Comparison of ENCODE assay signal across 29 cellular contexts in genomic region chr7:89021741-89022140, GRCh38.
"Had no signal": no experiment of that assay in that cellular context is flagged by ENCODE, and none has a peak within 500 bp of the region (broad histone marks: within the 10 kb centered on the region; RNA-seq: fewer than 3 reads in every experiment).

No MANE protein-coding gene starts in this region.

- H3K27ac ChIP-seq: adrenal gland, body of pancreas, breast epithelium, cardiac muscle cell, colonic mucosa, gastrocnemius medialis had no signal

- H3K27me3 ChIP-seq: adrenal gland, breast epithelium, cardiac muscle cell, colonic mucosa, gastrocnemius medialis had no signal

- H3K4me3 ChIP-seq: adrenal gland, body of pancreas, breast epithelium, cardiac muscle cell, colonic mucosa, gastrocnemius medialis had no signal

- ATAC-seq: activated CD4-positive, alpha-beta T cell treated with anti-CD3 and anti-CD28 coated beads for 36 hours; activated CD8-positive, alpha-beta memory T cell treated with anti-CD3 and anti-CD28 coated beads, Interleukin-2, amount 10 ng/mL, durations not matched to agents 7 days and 5 days; activated CD8-positive, alpha-beta T cell treated with anti-CD3 and anti-CD28 coated beads, Interleukin-2, amount 10 ng/mL, durations not matched to agents 7 days and 5 days; activated naive CD8-positive, alpha-beta T cell treated with anti-CD3 and anti-CD28 coated beads, Interleukin-2, amount 50 U/mL, for 24 hours; body of pancreas; esophagus mucosa; gastrocnemius medialis had no signal

- H3K36me3 ChIP-seq: adrenal gland, cardiac muscle cell, colonic mucosa, gastrocnemius medialis had no signal

- H3K9me3 ChIP-seq: adrenal gland, body of pancreas, colonic mucosa, gastrocnemius medialis had no signal

- H3K4me1 ChIP-seq: adrenal gland, body of pancreas, breast epithelium, colonic mucosa, gastrocnemius medialis had no signal

- DNase-seq: activated CD4-positive, alpha-beta memory T cell treated with anti-CD3 and anti-CD28 coated beads for 36 hours; activated CD4-positive, alpha-beta T cell treated with anti-CD3 and anti-CD28 coated beads for 36 hours; activated CD4-positive, alpha-beta T cell treated with anti-CD3 and anti-CD28 coated beads, Interleukin-2, amount 10 ng/mL, durations not matched to agents 24 days and 14 days; activated CD4-positive, CD25-positive, alpha-beta regulatory T cell; activated CD4-positive, CD25-positive, alpha-beta regulatory T cell treated with anti-CD3 and anti-CD28 coated beads, Interleukin-2, amount 50 U/mL, for 72 hours; activated CD8-positive, alpha-beta memory T cell treated with anti-CD3 and anti-CD28 coated beads, Interleukin-2, amount 10 ng/mL, durations not matched to agents 7 days and 5 days; activated CD8-positive, alpha-beta memory T cell treated with anti-CD3 and anti-CD28 coated beads, Interleukin-2, amount 50 U/mL, for 4 hours; activated CD8-positive, alpha-beta T cell treated with anti-CD3 and anti-CD28 coated beads, Interleukin-2, amount 10 ng/mL, durations not matched to agents 7 days and 5 days; activated effector memory CD4-positive, alpha-beta T cell treated with anti-CD3 and anti-CD28 coated beads, Interleukin-2, amount 50 U/mL, for 16 hours; activated naive CD4-positive, alpha-beta T cell treated with anti-CD3 and anti-CD28 coated beads for 36 hours; activated naive CD8-positive, alpha-beta T cell treated with anti-CD3 and anti-CD28 coated beads for 36 hours; activated naive CD8-positive, alpha-beta T cell treated with anti-CD3 and anti-CD28 coated beads, Interleukin-2, amount 50 U/mL, for 24 hours; activated T-cell treated with anti-CD3 and anti-CD28 coated beads, Interleukin-2, amount 50 U/mL, for 1 hour; activated T-cell treated with anti-CD3 and anti-CD28 coated beads, Interleukin-2, amount 50 U/mL, for 48 hours; adrenal gland; amygdala; aorta; body of pancreas; central memory CD4-positive, alpha-beta T cell; cerebellar nuclear complex; colonic mucosa; effector CD8-positive, alpha-beta T cell; foreskin fibroblast; gastrocnemius medialis; glutamatergic neuron; T-helper 2 cell had no signal
